Comparison of ENCODE assay signal across 1 cellular context in the genomic region with DNA sequence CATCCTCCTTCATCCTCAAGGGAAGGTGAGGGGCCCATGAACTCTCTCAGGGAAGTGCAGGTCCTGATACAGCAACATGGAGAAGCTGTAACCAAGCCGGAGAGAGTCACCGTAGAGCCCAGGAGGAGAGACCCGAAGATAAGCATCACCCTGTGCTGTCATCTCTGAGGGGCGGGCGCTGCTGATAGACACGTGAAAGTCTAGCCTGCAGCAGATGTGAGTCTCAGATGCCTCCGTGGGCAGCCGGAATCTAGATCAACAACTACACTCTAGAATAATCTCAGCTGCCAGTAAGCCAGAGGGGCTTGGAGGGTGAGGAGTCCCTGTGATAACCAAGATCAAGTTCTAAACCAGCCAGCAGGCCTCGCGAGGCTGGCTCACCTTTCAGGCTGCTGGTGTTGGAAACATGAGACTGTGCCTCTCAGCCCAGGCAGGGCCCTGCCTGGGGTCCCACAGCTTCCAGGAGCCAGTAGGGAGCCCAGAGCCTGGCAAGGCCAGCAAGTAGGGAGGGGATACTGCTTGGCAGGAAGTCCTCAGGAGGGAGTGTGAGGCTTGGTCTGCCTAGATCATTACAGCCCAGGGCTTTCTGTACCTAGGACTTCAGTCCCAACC.
TF ChIP-seq lines count a peak whose summit lies in the region.

No MANE protein-coding gene starts in this region.

TF ChIP-seq in K562, 482 proteins besides CTCF, POLR2A, EP300 and RAD21 (continued from another document and continues in another):
- TF ChIP-seq, protein P1, sequence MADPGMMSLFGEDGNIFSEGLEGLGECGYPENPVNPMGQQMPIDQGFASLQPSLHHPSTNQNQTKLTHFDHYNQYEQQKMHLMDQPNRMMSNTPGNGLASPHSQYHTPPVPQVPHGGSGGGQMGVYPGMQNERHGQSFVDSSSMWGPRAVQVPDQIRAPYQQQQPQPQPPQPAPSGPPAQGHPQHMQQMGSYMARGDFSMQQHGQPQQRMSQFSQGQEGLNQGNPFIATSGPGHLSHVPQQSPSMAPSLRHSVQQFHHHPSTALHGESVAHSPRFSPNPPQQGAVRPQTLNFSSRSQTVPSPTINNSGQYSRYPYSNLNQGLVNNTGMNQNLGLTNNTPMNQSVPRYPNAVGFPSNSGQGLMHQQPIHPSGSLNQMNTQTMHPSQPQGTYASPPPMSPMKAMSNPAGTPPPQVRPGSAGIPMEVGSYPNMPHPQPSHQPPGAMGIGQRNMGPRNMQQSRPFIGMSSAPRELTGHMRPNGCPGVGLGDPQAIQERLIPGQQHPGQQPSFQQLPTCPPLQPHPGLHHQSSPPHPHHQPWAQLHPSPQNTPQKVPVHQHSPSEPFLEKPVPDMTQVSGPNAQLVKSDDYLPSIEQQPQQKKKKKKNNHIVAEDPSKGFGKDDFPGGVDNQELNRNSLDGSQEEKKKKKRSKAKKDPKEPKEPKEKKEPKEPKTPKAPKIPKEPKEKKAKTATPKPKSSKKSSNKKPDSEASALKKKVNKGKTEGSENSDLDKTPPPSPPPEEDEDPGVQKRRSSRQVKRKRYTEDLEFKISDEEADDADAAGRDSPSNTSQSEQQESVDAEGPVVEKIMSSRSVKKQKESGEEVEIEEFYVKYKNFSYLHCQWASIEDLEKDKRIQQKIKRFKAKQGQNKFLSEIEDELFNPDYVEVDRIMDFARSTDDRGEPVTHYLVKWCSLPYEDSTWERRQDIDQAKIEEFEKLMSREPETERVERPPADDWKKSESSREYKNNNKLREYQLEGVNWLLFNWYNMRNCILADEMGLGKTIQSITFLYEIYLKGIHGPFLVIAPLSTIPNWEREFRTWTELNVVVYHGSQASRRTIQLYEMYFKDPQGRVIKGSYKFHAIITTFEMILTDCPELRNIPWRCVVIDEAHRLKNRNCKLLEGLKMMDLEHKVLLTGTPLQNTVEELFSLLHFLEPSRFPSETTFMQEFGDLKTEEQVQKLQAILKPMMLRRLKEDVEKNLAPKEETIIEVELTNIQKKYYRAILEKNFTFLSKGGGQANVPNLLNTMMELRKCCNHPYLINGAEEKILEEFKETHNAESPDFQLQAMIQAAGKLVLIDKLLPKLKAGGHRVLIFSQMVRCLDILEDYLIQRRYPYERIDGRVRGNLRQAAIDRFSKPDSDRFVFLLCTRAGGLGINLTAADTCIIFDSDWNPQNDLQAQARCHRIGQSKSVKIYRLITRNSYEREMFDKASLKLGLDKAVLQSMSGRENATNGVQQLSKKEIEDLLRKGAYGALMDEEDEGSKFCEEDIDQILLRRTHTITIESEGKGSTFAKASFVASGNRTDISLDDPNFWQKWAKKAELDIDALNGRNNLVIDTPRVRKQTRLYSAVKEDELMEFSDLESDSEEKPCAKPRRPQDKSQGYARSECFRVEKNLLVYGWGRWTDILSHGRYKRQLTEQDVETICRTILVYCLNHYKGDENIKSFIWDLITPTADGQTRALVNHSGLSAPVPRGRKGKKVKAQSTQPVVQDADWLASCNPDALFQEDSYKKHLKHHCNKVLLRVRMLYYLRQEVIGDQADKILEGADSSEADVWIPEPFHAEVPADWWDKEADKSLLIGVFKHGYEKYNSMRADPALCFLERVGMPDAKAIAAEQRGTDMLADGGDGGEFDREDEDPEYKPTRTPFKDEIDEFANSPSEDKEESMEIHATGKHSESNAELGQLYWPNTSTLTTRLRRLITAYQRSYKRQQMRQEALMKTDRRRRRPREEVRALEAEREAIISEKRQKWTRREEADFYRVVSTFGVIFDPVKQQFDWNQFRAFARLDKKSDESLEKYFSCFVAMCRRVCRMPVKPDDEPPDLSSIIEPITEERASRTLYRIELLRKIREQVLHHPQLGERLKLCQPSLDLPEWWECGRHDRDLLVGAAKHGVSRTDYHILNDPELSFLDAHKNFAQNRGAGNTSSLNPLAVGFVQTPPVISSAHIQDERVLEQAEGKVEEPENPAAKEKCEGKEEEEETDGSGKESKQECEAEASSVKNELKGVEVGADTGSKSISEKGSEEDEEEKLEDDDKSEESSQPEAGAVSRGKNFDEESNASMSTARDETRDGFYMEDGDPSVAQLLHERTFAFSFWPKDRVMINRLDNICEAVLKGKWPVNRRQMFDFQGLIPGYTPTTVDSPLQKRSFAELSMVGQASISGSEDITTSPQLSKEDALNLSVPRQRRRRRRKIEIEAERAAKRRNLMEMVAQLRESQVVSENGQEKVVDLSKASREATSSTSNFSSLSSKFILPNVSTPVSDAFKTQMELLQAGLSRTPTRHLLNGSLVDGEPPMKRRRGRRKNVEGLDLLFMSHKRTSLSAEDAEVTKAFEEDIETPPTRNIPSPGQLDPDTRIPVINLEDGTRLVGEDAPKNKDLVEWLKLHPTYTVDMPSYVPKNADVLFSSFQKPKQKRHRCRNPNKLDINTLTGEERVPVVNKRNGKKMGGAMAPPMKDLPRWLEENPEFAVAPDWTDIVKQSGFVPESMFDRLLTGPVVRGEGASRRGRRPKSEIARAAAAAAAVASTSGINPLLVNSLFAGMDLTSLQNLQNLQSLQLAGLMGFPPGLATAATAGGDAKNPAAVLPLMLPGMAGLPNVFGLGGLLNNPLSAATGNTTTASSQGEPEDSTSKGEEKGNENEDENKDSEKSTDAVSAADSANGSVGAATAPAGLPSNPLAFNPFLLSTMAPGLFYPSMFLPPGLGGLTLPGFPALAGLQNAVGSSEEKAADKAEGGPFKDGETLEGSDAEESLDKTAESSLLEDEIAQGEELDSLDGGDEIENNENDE (IDR thresholded peaks at IDR 0.05; ENCODE audit: low read depth, low read length), result no peak
- TF ChIP-seq, protein P2, sequence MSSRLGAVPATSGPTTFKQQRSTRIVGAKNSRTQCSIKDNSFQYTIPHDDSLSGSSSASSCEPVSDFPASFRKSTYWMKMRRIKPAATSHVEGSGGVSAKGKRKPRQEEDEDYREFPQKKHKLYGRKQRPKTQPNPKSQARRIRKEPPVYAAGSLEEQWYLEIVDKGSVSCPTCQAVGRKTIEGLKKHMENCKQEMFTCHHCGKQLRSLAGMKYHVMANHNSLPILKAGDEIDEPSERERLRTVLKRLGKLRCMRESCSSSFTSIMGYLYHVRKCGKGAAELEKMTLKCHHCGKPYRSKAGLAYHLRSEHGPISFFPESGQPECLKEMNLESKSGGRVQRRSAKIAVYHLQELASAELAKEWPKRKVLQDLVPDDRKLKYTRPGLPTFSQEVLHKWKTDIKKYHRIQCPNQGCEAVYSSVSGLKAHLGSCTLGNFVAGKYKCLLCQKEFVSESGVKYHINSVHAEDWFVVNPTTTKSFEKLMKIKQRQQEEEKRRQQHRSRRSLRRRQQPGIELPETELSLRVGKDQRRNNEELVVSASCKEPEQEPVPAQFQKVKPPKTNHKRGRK (tag; IDR thresholded peaks at IDR 0.05), result no peak
- TF ChIP-seq ZNF217 (CRISPR knock-in tag; IDR thresholded peaks at IDR 0.05) (no peak), TCF7 (IDR thresholded peaks at IDR 0.05; ENCODE audit: borderline replicate concordance) (no peak), NFATC3 (IDR thresholded peaks at IDR 0.05) (no peak), FOXJ3 (CRISPR knock-in tag; IDR thresholded peaks at IDR 0.05) (no peak), STAT5A (IDR thresholded peaks at IDR 0.05; ENCODE audit: borderline replicate concordance, low read length) (peak; percentile 55; the same call in 1 of the 2 replicates), CTBP1 (IDR thresholded peaks at IDR 0.05; ENCODE audit: borderline replicate concordance) (peak; percentile 93), MCM7 (IDR thresholded peaks at IDR 0.05) (no peak), ZNF143 (CRISPR knock-in tag; IDR thresholded peaks at IDR 0.05) (no peak), ZC3H4 (CRISPR knock-in tag; IDR thresholded peaks at IDR 0.05; ENCODE audit: borderline replicate concordance) (no peak), STAT5B (CRISPR knock-in tag; IDR thresholded peaks at IDR 0.05) (no peak), PTBP1 (IDR thresholded peaks at IDR 0.05; ENCODE audit: low read depth, low read length) (no peak), ZNF316 (IDR thresholded peaks at IDR 0.05) (no peak), ZNF184 (CRISPR knock-in tag; IDR thresholded peaks at IDR 0.05) (no peak), ZNF695 (CRISPR knock-in tag; IDR thresholded peaks at IDR 0.05) (no peak), SLC30A9 (CRISPR knock-in tag; IDR thresholded peaks at IDR 0.05) (no peak)
- TF ChIP-seq, protein P3, sequence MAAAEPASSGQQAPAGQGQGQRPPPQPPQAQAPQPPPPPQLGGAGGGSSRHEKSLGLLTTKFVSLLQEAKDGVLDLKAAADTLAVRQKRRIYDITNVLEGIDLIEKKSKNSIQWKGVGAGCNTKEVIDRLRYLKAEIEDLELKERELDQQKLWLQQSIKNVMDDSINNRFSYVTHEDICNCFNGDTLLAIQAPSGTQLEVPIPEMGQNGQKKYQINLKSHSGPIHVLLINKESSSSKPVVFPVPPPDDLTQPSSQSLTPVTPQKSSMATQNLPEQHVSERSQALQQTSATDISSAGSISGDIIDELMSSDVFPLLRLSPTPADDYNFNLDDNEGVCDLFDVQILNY (CRISPR knock-in tag; IDR thresholded peaks at IDR 0.05), result no peak
- TF ChIP-seq, protein P4, sequence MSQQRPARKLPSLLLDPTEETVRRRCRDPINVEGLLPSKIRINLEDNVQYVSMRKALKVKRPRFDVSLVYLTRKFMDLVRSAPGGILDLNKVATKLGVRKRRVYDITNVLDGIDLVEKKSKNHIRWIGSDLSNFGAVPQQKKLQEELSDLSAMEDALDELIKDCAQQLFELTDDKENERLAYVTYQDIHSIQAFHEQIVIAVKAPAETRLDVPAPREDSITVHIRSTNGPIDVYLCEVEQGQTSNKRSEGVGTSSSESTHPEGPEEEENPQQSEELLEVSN (IDR thresholded peaks at IDR 0.05; ENCODE audit: borderline replicate concordance in 1 of 2, extremely low read depth in 1 of 2, insufficient read depth in 1 of 2, insufficient read length in 1 of 2, low read depth in 1 of 2, low read length in 1 of 2, poor library complexity in 1 of 2, severe bottlenecking in 1 of 2), result no peak
- TF ChIP-seq, protein P5, sequence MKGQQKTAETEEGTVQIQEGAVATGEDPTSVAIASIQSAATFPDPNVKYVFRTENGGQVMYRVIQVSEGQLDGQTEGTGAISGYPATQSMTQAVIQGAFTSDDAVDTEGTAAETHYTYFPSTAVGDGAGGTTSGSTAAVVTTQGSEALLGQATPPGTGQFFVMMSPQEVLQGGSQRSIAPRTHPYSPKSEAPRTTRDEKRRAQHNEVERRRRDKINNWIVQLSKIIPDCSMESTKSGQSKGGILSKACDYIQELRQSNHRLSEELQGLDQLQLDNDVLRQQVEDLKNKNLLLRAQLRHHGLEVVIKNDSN (CRISPR knock-in tag; IDR thresholded peaks at IDR 0.05), result no peak
- TF ChIP-seq, protein P6, sequence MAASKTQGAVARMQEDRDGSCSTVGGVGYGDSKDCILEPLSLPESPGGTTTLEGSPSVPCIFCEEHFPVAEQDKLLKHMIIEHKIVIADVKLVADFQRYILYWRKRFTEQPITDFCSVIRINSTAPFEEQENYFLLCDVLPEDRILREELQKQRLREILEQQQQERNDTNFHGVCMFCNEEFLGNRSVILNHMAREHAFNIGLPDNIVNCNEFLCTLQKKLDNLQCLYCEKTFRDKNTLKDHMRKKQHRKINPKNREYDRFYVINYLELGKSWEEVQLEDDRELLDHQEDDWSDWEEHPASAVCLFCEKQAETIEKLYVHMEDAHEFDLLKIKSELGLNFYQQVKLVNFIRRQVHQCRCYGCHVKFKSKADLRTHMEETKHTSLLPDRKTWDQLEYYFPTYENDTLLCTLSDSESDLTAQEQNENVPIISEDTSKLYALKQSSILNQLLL (CRISPR knock-in tag; IDR thresholded peaks at IDR 0.05; ENCODE audit: borderline replicate concordance), result no peak
- TF ChIP-seq, protein P7, sequence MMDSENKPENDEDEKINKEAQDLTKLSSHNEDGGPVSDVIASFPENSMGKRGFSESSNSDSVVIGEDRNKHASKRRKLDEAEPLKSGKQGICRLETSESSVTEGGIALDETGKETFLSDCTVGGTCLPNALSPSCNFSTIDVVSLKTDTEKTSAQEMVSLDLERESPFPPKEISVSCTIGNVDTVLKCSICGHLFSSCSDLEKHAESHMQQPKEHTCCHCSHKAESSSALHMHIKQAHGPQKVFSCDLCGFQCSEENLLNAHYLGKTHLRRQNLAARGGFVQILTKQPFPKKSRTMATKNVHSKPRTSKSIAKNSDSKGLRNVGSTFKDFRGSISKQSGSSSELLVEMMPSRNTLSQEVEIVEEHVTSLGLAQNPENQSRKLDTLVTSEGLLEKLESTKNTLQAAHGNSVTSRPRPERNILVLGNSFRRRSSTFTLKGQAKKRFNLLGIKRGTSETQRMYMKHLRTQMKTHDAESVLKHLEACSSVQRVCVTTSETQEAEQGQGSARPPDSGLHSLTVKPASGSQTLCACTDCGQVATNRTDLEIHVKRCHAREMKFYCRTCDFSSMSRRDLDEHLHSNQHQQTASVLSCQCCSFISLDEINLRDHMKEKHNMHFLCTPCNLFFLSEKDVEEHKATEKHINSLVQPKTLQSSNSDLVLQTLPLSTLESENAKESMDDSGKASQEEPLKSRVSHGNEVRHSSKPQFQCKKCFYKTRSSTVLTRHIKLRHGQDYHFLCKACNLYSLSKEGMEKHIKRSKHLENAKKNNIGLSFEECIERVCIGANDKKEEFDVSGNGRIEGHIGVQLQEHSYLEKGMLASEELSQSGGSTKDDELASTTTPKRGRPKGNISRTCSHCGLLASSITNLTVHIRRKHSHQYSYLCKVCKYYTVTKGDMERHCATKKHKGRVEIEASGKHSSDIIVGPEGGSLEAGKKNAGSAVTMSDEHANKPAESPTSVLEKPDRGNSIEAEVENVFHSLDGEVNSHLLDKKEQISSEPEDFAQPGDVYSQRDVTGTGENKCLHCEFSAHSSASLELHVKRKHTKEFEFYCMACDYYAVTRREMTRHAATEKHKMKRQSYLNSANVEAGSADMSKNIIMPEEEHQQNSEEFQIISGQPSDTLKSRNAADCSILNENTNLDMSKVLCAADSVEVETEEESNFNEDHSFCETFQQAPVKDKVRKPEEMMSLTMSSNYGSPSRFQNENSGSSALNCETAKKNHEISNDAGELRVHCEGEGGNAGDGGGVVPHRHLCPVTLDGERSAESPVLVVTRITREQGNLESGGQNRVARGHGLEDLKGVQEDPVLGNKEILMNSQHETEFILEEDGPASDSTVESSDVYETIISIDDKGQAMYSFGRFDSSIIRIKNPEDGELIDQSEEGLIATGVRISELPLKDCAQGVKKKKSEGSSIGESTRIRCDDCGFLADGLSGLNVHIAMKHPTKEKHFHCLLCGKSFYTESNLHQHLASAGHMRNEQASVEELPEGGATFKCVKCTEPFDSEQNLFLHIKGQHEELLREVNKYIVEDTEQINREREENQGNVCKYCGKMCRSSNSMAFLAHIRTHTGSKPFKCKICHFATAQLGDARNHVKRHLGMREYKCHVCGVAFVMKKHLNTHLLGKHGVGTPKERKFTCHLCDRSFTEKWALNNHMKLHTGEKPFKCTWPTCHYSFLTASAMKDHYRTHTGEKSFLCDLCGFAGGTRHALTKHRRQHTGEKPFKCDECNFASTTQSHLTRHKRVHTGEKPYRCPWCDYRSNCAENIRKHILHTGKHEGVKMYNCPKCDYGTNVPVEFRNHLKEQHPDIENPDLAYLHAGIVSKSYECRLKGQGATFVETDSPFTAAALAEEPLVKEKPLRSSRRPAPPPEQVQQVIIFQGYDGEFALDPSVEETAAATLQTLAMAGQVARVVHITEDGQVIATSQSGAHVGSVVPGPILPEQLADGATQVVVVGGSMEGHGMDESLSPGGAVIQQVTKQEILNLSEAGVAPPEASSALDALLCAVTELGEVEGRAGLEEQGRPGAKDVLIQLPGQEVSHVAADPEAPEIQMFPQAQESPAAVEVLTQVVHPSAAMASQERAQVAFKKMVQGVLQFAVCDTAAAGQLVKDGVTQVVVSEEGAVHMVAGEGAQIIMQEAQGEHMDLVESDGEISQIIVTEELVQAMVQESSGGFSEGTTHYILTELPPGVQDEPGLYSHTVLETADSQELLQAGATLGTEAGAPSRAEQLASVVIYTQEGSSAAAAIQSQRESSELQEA (IDR thresholded peaks at IDR 0.05; ENCODE audit: low read depth), result no peak
- TF ChIP-seq, protein P8, sequence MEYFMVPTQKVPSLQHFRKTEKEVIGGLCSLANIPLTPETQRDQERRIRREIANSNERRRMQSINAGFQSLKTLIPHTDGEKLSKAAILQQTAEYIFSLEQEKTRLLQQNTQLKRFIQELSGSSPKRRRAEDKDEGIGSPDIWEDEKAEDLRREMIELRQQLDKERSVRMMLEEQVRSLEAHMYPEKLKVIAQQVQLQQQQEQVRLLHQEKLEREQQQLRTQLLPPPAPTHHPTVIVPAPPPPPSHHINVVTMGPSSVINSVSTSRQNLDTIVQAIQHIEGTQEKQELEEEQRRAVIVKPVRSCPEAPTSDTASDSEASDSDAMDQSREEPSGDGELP (CRISPR knock-in tag; IDR thresholded peaks at IDR 0.05; ENCODE audit: borderline replicate concordance), result peak; percentile 41; the same call in 1 of the 2 replicates
